In the genomic region with DNA sequence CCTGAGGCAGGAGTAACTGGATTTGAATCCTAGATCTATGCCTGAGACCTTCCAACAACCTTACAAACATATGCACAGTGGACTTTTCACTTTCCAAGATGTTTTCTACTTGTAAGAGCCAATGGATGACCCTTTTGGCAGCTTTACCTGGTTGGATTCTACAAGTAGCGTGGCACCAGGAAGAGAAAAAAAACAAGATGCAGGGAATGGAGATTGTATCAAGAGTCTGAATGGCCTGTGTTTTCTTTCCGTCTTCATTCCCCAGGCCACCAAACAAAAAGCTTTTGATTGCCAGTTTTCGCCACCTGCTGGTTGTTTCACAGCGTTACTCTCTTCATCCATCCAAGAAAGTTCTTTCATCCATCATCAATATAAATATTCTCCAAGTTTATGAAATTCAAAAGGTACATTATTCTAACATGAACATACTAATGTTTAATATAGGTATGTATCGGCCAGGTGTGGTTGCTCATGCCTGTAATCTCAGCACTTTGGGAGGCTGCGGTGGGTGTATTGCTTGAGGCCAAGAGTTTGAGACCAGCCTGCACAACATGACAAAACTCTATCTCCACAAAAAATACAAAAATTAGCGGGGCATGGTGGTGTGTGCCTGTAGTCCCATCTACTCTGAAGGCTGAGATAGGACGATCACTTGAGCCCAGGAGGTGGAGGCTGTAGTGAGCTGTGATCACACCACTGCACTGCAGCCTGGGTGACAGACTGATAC, we compare ENCODE assay signal across 8 cellular contexts. TPM values are rescaled to one million over a fixed set of nuclear protein-coding genes. Genes with fewer than 3 reads are reported as not detected.
DNase-seq lines count a peak whose midpoint lies in the region; ATAC-seq and TF ChIP-seq lines count a peak whose summit lies in the region.

No MANE protein-coding gene starts in this region.

- H3K27ac Mint-ChIP-seq in activated naive CD8-positive, alpha-beta T cell treated with anti-CD3 and anti-CD28 coated beads for 36 hours = no peak overlapping the region
- no peak overlapping the region for H3K27ac Mint-ChIP-seq in activated naive CD8-positive, alpha-beta T cell treated with anti-CD3 and anti-CD28 coated beads, Interleukin-2, amount 50 U/mL, for 24 hours

- peaks cover 5% of the 10 kb centered on the region for H3F3A ChIP-seq in smooth muscle cell (ENCODE audit: low read depth)

- H3K9me3 ChIP-seq in smooth muscle cell (replicated peaks; ENCODE audit: low read depth) = no peaks in the 10 kb centered on the region

- H3K9ac ChIP-seq in smooth muscle cell (ENCODE audit: low read depth) = no peak overlapping the region

- H2AFZ ChIP-seq in smooth muscle cell (ENCODE audit: low read depth) = no peak overlapping the region

- no peak overlapping the region for H3K4me3 Mint-ChIP-seq in activated naive CD8-positive, alpha-beta T cell treated with anti-CD3 and anti-CD28 coated beads for 36 hours
- H3K4me3 Mint-ChIP-seq in activated naive CD8-positive, alpha-beta T cell treated with anti-CD3 and anti-CD28 coated beads, Interleukin-2, amount 50 U/mL, for 24 hours = no peak overlapping the region

- no peaks in the 10 kb centered on the region for H4K20me1 ChIP-seq in smooth muscle cell (ENCODE audit: low read depth)

- no peak overlapping the region for H3K4me3 ChIP-seq in astrocyte of the spinal cord (ENCODE audit: low read depth, low read length)
- no peak overlapping the region for H3K4me3 ChIP-seq in smooth muscle cell

- no peaks in the 10 kb centered on the region for H3K9me3 Mint-ChIP-seq in activated naive CD8-positive, alpha-beta T cell treated with anti-CD3 and anti-CD28 coated beads for 36 hours
- no peaks in the 10 kb centered on the region for H3K9me3 Mint-ChIP-seq in activated naive CD8-positive, alpha-beta T cell treated with anti-CD3 and anti-CD28 coated beads, Interleukin-2, amount 50 U/mL, for 24 hours

- no peak overlapping the region for H3K4me2 ChIP-seq in smooth muscle cell

- peaks cover 13% of the 10 kb centered on the region for H3K4me1 ChIP-seq in smooth muscle cell (ENCODE audit: low read depth)

- H3K36me3 Mint-ChIP-seq in activated naive CD8-positive, alpha-beta T cell treated with anti-CD3 and anti-CD28 coated beads for 36 hours = peaks cover 8% of the 10 kb centered on the region
- H3K36me3 Mint-ChIP-seq in activated naive CD8-positive, alpha-beta T cell treated with anti-CD3 and anti-CD28 coated beads, Interleukin-2, amount 50 U/mL, for 24 hours (ENCODE audit: low read depth) = peaks cover 6% of the 10 kb centered on the region

- H3K27ac ChIP-seq in smooth muscle cell (ENCODE audit: low read depth) = no peak overlapping the region

- ATAC-seq in activated naive CD8-positive, alpha-beta T cell treated with anti-CD3 and anti-CD28 coated beads, Interleukin-2, amount 50 U/mL, for 24 hours = no peak
- ATAC-seq in SK-N-SH treated with all-trans-retinoic acid at 6 μM for 48 hours = peak; percentile 63

- no peaks in the 10 kb centered on the region for H3K36me3 ChIP-seq in smooth muscle cell (ENCODE audit: low read depth)

- peak; percentile 33 for DNase-seq in activated naive CD8-positive, alpha-beta T cell treated with anti-CD3 and anti-CD28 coated beads for 36 hours
- DNase-seq in activated naive CD8-positive, alpha-beta T cell treated with anti-CD3 and anti-CD28 coated beads, Interleukin-2, amount 50 U/mL, for 24 hours = no peak
- DNase-seq in NCI-H128 (lab: John Stamatoyannopoulos, UW; ENCODE audit: unreplicated experiment) = peak; percentile 46
- DNase-seq in astrocyte of the spinal cord (ENCODE audit: low read depth, low spot score) = peak; percentile 71
- peak; percentile 48 for DNase-seq in iPS-NIHi11 (ENCODE audit: low spot score)
- no peak for DNase-seq in smooth muscle cell (lab: John Stamatoyannopoulos, UW; ENCODE audit: unreplicated experiment)
- DNase-seq in NCI-H226 = no peak

- in situ Hi-C loops in astrocyte of the spinal cord (cut with HindIII; ENCODE audit: low sequenced_read_pairs) = no loop called here

- H3K27me3 ChIP-seq in smooth muscle cell (ENCODE audit: low read depth) = peaks cover 14% of the 10 kb centered on the region

- H3K27me3 Mint-ChIP-seq in activated naive CD8-positive, alpha-beta T cell treated with anti-CD3 and anti-CD28 coated beads for 36 hours = no peaks in the 10 kb centered on the region
- no peaks in the 10 kb centered on the region for H3K27me3 Mint-ChIP-seq in activated naive CD8-positive, alpha-beta T cell treated with anti-CD3 and anti-CD28 coated beads, Interleukin-2, amount 50 U/mL, for 24 hours

- H3K79me2 ChIP-seq in smooth muscle cell (ENCODE audit: low read depth) = no peaks in the 10 kb centered on the region

- peak; percentile 77 for TF ChIP-seq CTCF in astrocyte of the spinal cord (IDR thresholded peaks at IDR 0.05; ENCODE audit: low read depth, low read length)
- peak; percentile 75 for TF ChIP-seq CTCF in smooth muscle cell (IDR thresholded peaks at IDR 0.05; ENCODE audit: borderline replicate concordance, insufficient read depth, poor library complexity, severe bottlenecking)

- WGBS in smooth muscle cell (ENCODE audit: low lambda C conversion rate) = 23% methylated on average over 8 of the region's 8 CpGs

- H3K4me1 Mint-ChIP-seq in activated naive CD8-positive, alpha-beta T cell treated with anti-CD3 and anti-CD28 coated beads for 36 hours = peaks cover 17% of the 10 kb centered on the region
- H3K4me1 Mint-ChIP-seq in activated naive CD8-positive, alpha-beta T cell treated with anti-CD3 and anti-CD28 coated beads, Interleukin-2, amount 50 U/mL, for 24 hours = peaks cover 19% of the 10 kb centered on the region

TF ChIP-seq in SK-N-SH treated with all-trans-retinoic acid at 6 μM for 48 hours, 23 proteins besides CTCF, POLR2A, EP300 and RAD21:
- TF ChIP-seq ZC3H10 (CRISPR knock-in tag; IDR thresholded peaks at IDR 0.05) (no peak), ZFP30 (CRISPR knock-in tag; IDR thresholded peaks at IDR 0.05) (no peak), ZNF8 (CRISPR knock-in tag; IDR thresholded peaks at IDR 0.05) (no peak), ZFP3 (CRISPR knock-in tag; IDR thresholded peaks at IDR 0.05) (no peak), ARNTL (CRISPR knock-in tag; IDR thresholded peaks at IDR 0.05; ENCODE audit: borderline replicate concordance, low read depth) (no peak), ESRRG (CRISPR knock-in tag; IDR thresholded peaks at IDR 0.05) (no peak), ISL1 (CRISPR knock-in tag; IDR thresholded peaks at IDR 0.05) (no peak), SNAI2 (CRISPR knock-in tag; IDR thresholded peaks at IDR 0.05) (no peak), GLIS3 (CRISPR knock-in tag; IDR thresholded peaks at IDR 0.05) (no peak), RARB (CRISPR knock-in tag; IDR thresholded peaks at IDR 0.05) (no peak), TOX (CRISPR knock-in tag; IDR thresholded peaks at IDR 0.05; ENCODE audit: borderline replicate concordance) (no peak), ZNF565 (CRISPR knock-in tag; conservative IDR thresholded peaks at IDR 0.05; ENCODE audit: low read depth) (no peak)
- TF ChIP-seq, protein P1, sequence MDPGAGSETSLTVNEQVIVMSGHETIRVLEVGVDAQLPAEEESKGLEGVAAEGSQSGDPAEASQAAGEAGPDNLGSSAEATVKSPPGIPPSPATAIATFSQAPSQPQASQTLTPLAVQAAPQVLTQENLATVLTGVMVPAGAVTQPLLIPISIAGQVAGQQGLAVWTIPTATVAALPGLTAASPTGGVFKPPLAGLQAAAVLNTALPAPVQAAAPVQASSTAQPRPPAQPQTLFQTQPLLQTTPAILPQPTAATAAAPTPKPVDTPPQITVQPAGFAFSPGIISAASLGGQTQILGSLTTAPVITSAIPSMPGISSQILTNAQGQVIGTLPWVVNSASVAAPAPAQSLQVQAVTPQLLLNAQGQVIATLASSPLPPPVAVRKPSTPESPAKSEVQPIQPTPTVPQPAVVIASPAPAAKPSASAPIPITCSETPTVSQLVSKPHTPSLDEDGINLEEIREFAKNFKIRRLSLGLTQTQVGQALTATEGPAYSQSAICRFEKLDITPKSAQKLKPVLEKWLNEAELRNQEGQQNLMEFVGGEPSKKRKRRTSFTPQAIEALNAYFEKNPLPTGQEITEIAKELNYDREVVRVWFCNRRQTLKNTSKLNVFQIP (CRISPR knock-in tag; IDR thresholded peaks at IDR 0.05; ENCODE audit: borderline replicate concordance, low read depth) = no peak
- TF ChIP-seq, protein P2, sequence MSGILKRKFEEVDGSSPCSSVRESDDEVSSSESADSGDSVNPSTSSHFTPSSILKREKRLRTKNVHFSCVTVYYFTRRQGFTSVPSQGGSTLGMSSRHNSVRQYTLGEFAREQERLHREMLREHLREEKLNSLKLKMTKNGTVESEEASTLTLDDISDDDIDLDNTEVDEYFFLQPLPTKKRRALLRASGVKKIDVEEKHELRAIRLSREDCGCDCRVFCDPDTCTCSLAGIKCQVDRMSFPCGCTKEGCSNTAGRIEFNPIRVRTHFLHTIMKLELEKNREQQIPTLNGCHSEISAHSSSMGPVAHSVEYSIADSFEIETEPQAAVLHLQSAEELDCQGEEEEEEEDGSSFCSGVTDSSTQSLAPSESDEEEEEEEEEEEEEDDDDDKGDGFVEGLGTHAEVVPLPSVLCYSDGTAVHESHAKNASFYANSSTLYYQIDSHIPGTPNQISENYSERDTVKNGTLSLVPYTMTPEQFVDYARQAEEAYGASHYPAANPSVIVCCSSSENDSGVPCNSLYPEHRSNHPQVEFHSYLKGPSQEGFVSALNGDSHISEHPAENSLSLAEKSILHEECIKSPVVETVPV (CRISPR knock-in tag; IDR thresholded peaks at IDR 0.05) = no peak

RNA-seq across cellular contexts. Expression of a gene that starts 3.5 kb away (rescaled TPM):
- total RNA-seq in activated naive CD8-positive, alpha-beta T cell treated with anti-CD3 and anti-CD28 coated beads for 36 hours = 10 to 100 TPM; 62.8 to 67.3 TPM
- 0.85 and 0.94 TPM in 2 replicates for total RNA-seq in smooth muscle cell
- 0.50 TPM in 1 of 2 replicates, not detected in the other for polyA plus RNA-seq in smooth muscle cell

RNA-seq across cellular contexts. Expression of a gene that starts 43.9 kb away (rescaled TPM):
- 10 to 100 TPM; 50.5 to 55.8 TPM for total RNA-seq in activated naive CD8-positive, alpha-beta T cell treated with anti-CD3 and anti-CD28 coated beads for 36 hours
- 33.3 and 34.5 TPM in 2 replicates for total RNA-seq in smooth muscle cell
- polyA plus RNA-seq in smooth muscle cell = 39.2 and 47.4 TPM in 2 replicates

Comparison
In these comparisons a context has a peak if more than half of its experiments do, and no peak if none do; other contexts are left out.
1. DNase-seq: peak in activated naive CD8-positive, alpha-beta T cell treated with anti-CD3 and anti-CD28 coated beads for 36 hours (single experiment), NCI-H128 (single experiment), astrocyte of the spinal cord (single experiment) and iPS-NIHi11 (single experiment); none in activated naive CD8-positive, alpha-beta T cell treated with anti-CD3 and anti-CD28 coated beads, Interleukin-2, amount 50 U/mL, for 24 hours (single experiment), smooth muscle cell (single experiment) and NCI-H226 (single experiment).
2. RNA of a gene that starts 3.5 kb away (total RNA-seq): 62.8 to 67.3 TPM in activated naive CD8-positive, alpha-beta T cell treated with anti-CD3 and anti-CD28 coated beads for 36 hours; 0.85 to 0.94 TPM in smooth muscle cell; every median in the first group is over 10 times any median in the second.